In genomic region chr1:154265586-154265985, GRCh38 we compare ENCODE assay signal across 15 cellular contexts. TPM values are rescaled to one million over a fixed set of nuclear protein-coding genes. Genes with fewer than 3 reads are reported as not detected.
DNase-seq lines count a peak whose midpoint lies in the region; ATAC-seq lines count a peak whose summit lies in the region.
"Had no signal": no experiment of that assay in that cellular context is flagged by ENCODE, and none has a peak within 500 bp of the region (broad histone marks: within the 10 kb centered on the region; RNA-seq: fewer than 3 reads in every experiment).

No MANE protein-coding gene starts in this region.

- H3K27ac Mint-ChIP-seq in activated naive CD4-positive, alpha-beta T cell treated with anti-CD3 and anti-CD28 coated beads for 36 hours, result peak overlapping the region; percentile 94
- H3K27ac Mint-ChIP-seq in activated CD4-positive, alpha-beta memory T cell treated with anti-CD3 and anti-CD28 coated beads, Interleukin-2, amount 10 ng/mL, durations not matched to agents 7 days and 5 days, result peak overlapping the region; percentile 66
- H3K27ac Mint-ChIP-seq in immature natural killer cell, result peak overlapping the region; percentile 37 to 79 (median 68)
- H3K27ac Mint-ChIP-seq in stimulated activated naive CD8-positive, alpha-beta T cell treated with anti-CD3 and anti-CD28 coated beads, Interleukin-15, amount 100 ng/mL, for 72 hours, result peak overlapping the region in 1 of 2 donors; percentile 55

- ATAC-seq in stimulated activated naive CD8-positive, alpha-beta T cell treated with anti-CD3 and anti-CD28 coated beads, Interleukin-15, amount 100 ng/mL, for 72 hours, result peak; percentile 95

- peak; percentile 28 for DNase-seq in activated naive CD4-positive, alpha-beta T cell treated with anti-CD3 and anti-CD28 coated beads for 36 hours
- DNase-seq in activated naive CD4-positive, alpha-beta T cell treated with Interleukin-2 at 50 U/mL for 16 hours, result no peak
- DNase-seq in activated CD4-positive, alpha-beta memory T cell treated with anti-CD3 and anti-CD28 coated beads, Interleukin-2, amount 10 ng/mL, durations not matched to agents 7 days and 5 days, result no peak
- no peak for DNase-seq in immature natural killer cell
- peak in 1 of 2 donors; percentile 8 for DNase-seq in stimulated activated naive CD8-positive, alpha-beta T cell treated with anti-CD3 and anti-CD28 coated beads, Interleukin-15, amount 100 ng/mL, for 72 hours
- no peak for DNase-seq in HT-29 (ENCODE audit: low spot score)
- no peak for DNase-seq in NCI-H69 (lab: John Stamatoyannopoulos, UW)
- no peak for DNase-seq in NCI-H2227 (lab: John Stamatoyannopoulos, UW; ENCODE audit: unreplicated experiment)
- DNase-seq: activated CD8-positive, alpha-beta memory T cell treated with anti-CD3 and anti-CD28 coated beads, Interleukin-2, amount 50 U/mL, for 4 hours; anterior cingulate cortex; Calu3; foreskin fibroblast; stomach had no signal

- POLR2A ChIA-PET in activated CD4-positive, alpha-beta memory T cell treated with anti-CD3 and anti-CD28 coated beads, Interleukin-2, amount 10 ng/mL, durations not matched to agents 7 days and 5 days (lab: Charles Lee), result interaction anchor here (2.1 to 3.5 kb wide), 2 partner anchors 45 to 85 kb away, joined by 7 to 15 read pairs; partner anchors contain the start of gene UBAP2L

- no peaks in the 10 kb centered on the region for H3K27me3 Mint-ChIP-seq in activated naive CD4-positive, alpha-beta T cell treated with anti-CD3 and anti-CD28 coated beads for 36 hours (ENCODE audit: low read depth)
- H3K27me3 Mint-ChIP-seq in activated CD4-positive, alpha-beta memory T cell treated with anti-CD3 and anti-CD28 coated beads, Interleukin-2, amount 10 ng/mL, durations not matched to agents 7 days and 5 days, result no peaks in the 10 kb centered on the region
- no peaks in the 10 kb centered on the region for H3K27me3 Mint-ChIP-seq in immature natural killer cell (ENCODE audit: low read depth in 3 of 3)
- H3K27me3 Mint-ChIP-seq in stimulated activated naive CD8-positive, alpha-beta T cell treated with anti-CD3 and anti-CD28 coated beads, Interleukin-15, amount 100 ng/mL, for 72 hours, result no peaks in the 10 kb centered on the region

- H3K36me3 Mint-ChIP-seq in activated naive CD4-positive, alpha-beta T cell treated with anti-CD3 and anti-CD28 coated beads for 36 hours (ENCODE audit: low read depth), result peaks cover 53% of the 10 kb centered on the region
- peaks cover 73% of the 10 kb centered on the region for H3K36me3 Mint-ChIP-seq in activated CD4-positive, alpha-beta memory T cell treated with anti-CD3 and anti-CD28 coated beads, Interleukin-2, amount 10 ng/mL, durations not matched to agents 7 days and 5 days (ENCODE audit: low read depth)
- peaks cover 4 to 36% (median 7%) of the 10 kb centered on the region in 3 donors for H3K36me3 Mint-ChIP-seq in immature natural killer cell

- no peaks in the 10 kb centered on the region for H3K9me3 Mint-ChIP-seq in activated naive CD4-positive, alpha-beta T cell treated with anti-CD3 and anti-CD28 coated beads for 36 hours
- no peaks in the 10 kb centered on the region for H3K9me3 Mint-ChIP-seq in activated CD4-positive, alpha-beta memory T cell treated with anti-CD3 and anti-CD28 coated beads, Interleukin-2, amount 10 ng/mL, durations not matched to agents 7 days and 5 days
- no peaks in the 10 kb centered on the region for H3K9me3 Mint-ChIP-seq in immature natural killer cell
- no peaks in the 10 kb centered on the region for H3K9me3 Mint-ChIP-seq in stimulated activated naive CD8-positive, alpha-beta T cell treated with anti-CD3 and anti-CD28 coated beads, Interleukin-15, amount 100 ng/mL, for 72 hours

- CTCF ChIA-PET in activated naive CD4-positive, alpha-beta T cell treated with anti-CD3 and anti-CD28 coated beads for 36 hours (lab: Charles Lee), result interaction anchor here (0.6 to 1.7 kb wide), 3 partner anchors 9 to 70 kb away, joined by 3 to 6 read pairs (median 3); no protein-coding TSS in a partner anchor
- CTCF ChIA-PET in activated CD4-positive, alpha-beta memory T cell treated with anti-CD3 and anti-CD28 coated beads, Interleukin-2, amount 10 ng/mL, durations not matched to agents 7 days and 5 days (lab: Charles Lee), result interaction anchor here (0.6 to 1.4 kb wide), 2 partner anchors 15 to 70 kb away, joined by 3 to 8 read pairs; no protein-coding TSS in a partner anchor

- peaks cover 48% of the 10 kb centered on the region for H3K4me1 Mint-ChIP-seq in activated naive CD4-positive, alpha-beta T cell treated with anti-CD3 and anti-CD28 coated beads for 36 hours (ENCODE audit: low read depth)
- H3K4me1 Mint-ChIP-seq in activated CD4-positive, alpha-beta memory T cell treated with anti-CD3 and anti-CD28 coated beads, Interleukin-2, amount 10 ng/mL, durations not matched to agents 7 days and 5 days, result peaks cover 32% of the 10 kb centered on the region
- H3K4me1 Mint-ChIP-seq in immature natural killer cell, result peaks cover 2 to 4% of the 10 kb centered on the region in 2 donors
- peaks cover 73% of the 10 kb centered on the region for H3K4me1 Mint-ChIP-seq in stimulated activated naive CD8-positive, alpha-beta T cell treated with anti-CD3 and anti-CD28 coated beads, Interleukin-15, amount 100 ng/mL, for 72 hours

- intact Hi-C loops in activated naive CD4-positive, alpha-beta T cell treated with anti-CD3 and anti-CD28 coated beads for 36 hours (cut with micrococcal nuclease), result loop anchor here (1.0 to 2.0 kb wide), 2 partner anchors 45 to 83 kb away; partner anchors contain the start of gene UBAP2L

- H3K4me3 Mint-ChIP-seq in activated naive CD4-positive, alpha-beta T cell treated with anti-CD3 and anti-CD28 coated beads for 36 hours, result no peak overlapping the region
- no peak overlapping the region for H3K4me3 Mint-ChIP-seq in activated CD4-positive, alpha-beta memory T cell treated with anti-CD3 and anti-CD28 coated beads, Interleukin-2, amount 10 ng/mL, durations not matched to agents 7 days and 5 days
- H3K4me3 Mint-ChIP-seq in immature natural killer cell, result no peak overlapping the region
- peak overlapping the region; percentile 4 to 65 for H3K4me3 Mint-ChIP-seq in stimulated activated naive CD8-positive, alpha-beta T cell treated with anti-CD3 and anti-CD28 coated beads, Interleukin-15, amount 100 ng/mL, for 72 hours

RNA-seq across cellular contexts. Expression of gene HAX1, which starts 6.8 kb away (rescaled TPM):
- total RNA-seq in activated naive CD4-positive, alpha-beta T cell treated with anti-CD3 and anti-CD28 coated beads for 36 hours, result 100 to 1,000 TPM; 204 to 219 TPM
- 100 to 1,000 TPM; 141 to 142 TPM for total RNA-seq in activated CD4-positive, alpha-beta memory T cell treated with anti-CD3 and anti-CD28 coated beads, Interleukin-2, amount 10 ng/mL, durations not matched to agents 7 days and 5 days
- polyA plus RNA-seq in immature natural killer cell, result 100 to 1,000 TPM; 119 to 207 (median 139) TPM
- total RNA-seq in HT-29 (2014; rRNA removed; shearing (Covaris generic)), result 111 and 139 TPM in 2 replicates

RNA-seq across cellular contexts. Expression of gene UBAP2L, which starts 44.8 kb away (rescaled TPM):
- 100 to 1,000 TPM; 154 to 164 TPM for total RNA-seq in activated naive CD4-positive, alpha-beta T cell treated with anti-CD3 and anti-CD28 coated beads for 36 hours
- total RNA-seq in activated CD4-positive, alpha-beta memory T cell treated with anti-CD3 and anti-CD28 coated beads, Interleukin-2, amount 10 ng/mL, durations not matched to agents 7 days and 5 days, result 100 to 1,000 TPM; 155 to 157 TPM
- polyA plus RNA-seq in immature natural killer cell, result 10 to 100 TPM; 23.1 to 72.4 (median 52.4) TPM
- total RNA-seq in HT-29 (2014; rRNA removed; shearing (Covaris generic)), result 73.0 and 74.9 TPM in 2 replicates

RNA-seq across cellular contexts. Expression of gene AQP10, which starts 55.3 kb away (rescaled TPM):
- total RNA-seq in activated naive CD4-positive, alpha-beta T cell treated with anti-CD3 and anti-CD28 coated beads for 36 hours, result not detected
- total RNA-seq in activated CD4-positive, alpha-beta memory T cell treated with anti-CD3 and anti-CD28 coated beads, Interleukin-2, amount 10 ng/mL, durations not matched to agents 7 days and 5 days, result not detected
- under 1 TPM in 1 of 3 donors, not detected in 2; 0.24 TPM for polyA plus RNA-seq in immature natural killer cell
- not detected in 2 replicates for total RNA-seq in HT-29 (2014; rRNA removed; shearing (Covaris generic))
- total RNA-seq: Calu3, MCF 10A, mesenteric fat pad, stomach had no signal
- polyA plus RNA-seq: stomach had no signal

RNA-seq across cellular contexts. Expression of gene CFAP141, which starts 59.5 kb away (rescaled TPM):
- total RNA-seq in activated naive CD4-positive, alpha-beta T cell treated with anti-CD3 and anti-CD28 coated beads for 36 hours, result not detected
- not detected for total RNA-seq in activated CD4-positive, alpha-beta memory T cell treated with anti-CD3 and anti-CD28 coated beads, Interleukin-2, amount 10 ng/mL, durations not matched to agents 7 days and 5 days
- not detected for polyA plus RNA-seq in immature natural killer cell
- total RNA-seq in HT-29 (2014; rRNA removed; shearing (Covaris generic)), result not detected in 2 replicates
- total RNA-seq: Calu3, MCF 10A, mesenteric fat pad, stomach had no signal
- polyA plus RNA-seq: stomach had no signal

RNA-seq across cellular contexts. Expression of gene ATP8B2, which starts 59.7 kb away (rescaled TPM):
- total RNA-seq in activated naive CD4-positive, alpha-beta T cell treated with anti-CD3 and anti-CD28 coated beads for 36 hours, result 10 to 100 TPM; 28.2 to 28.7 TPM
- total RNA-seq in activated CD4-positive, alpha-beta memory T cell treated with anti-CD3 and anti-CD28 coated beads, Interleukin-2, amount 10 ng/mL, durations not matched to agents 7 days and 5 days, result 100 to 1,000 TPM; 142 to 149 TPM
- polyA plus RNA-seq in immature natural killer cell, result 10 to 100 TPM in 2 of 3 donors, 1 to 10 TPM in 1; 8.5 to 27.4 (median 16.5) TPM
- 1.1 and 1.9 TPM in 2 replicates for total RNA-seq in HT-29 (2014; rRNA removed; shearing (Covaris generic))

Comparison
In these comparisons a context has a peak if more than half of its experiments do, and no peak if none do; other contexts are left out.
1. H3K4me3 Mint-ChIP-seq: peak in stimulated activated naive CD8-positive, alpha-beta T cell treated with anti-CD3 and anti-CD28 coated beads, Interleukin-15, amount 100 ng/mL, for 72 hours (2 of 2); none in activated naive CD4-positive, alpha-beta T cell treated with anti-CD3 and anti-CD28 coated beads for 36 hours (single experiment), activated CD4-positive, alpha-beta memory T cell treated with anti-CD3 and anti-CD28 coated beads, Interleukin-2, amount 10 ng/mL, durations not matched to agents 7 days and 5 days (single experiment) and immature natural killer cell (0 of 5).